ENCODE assay signal across 26 cellular contexts in the genomic region with DNA sequence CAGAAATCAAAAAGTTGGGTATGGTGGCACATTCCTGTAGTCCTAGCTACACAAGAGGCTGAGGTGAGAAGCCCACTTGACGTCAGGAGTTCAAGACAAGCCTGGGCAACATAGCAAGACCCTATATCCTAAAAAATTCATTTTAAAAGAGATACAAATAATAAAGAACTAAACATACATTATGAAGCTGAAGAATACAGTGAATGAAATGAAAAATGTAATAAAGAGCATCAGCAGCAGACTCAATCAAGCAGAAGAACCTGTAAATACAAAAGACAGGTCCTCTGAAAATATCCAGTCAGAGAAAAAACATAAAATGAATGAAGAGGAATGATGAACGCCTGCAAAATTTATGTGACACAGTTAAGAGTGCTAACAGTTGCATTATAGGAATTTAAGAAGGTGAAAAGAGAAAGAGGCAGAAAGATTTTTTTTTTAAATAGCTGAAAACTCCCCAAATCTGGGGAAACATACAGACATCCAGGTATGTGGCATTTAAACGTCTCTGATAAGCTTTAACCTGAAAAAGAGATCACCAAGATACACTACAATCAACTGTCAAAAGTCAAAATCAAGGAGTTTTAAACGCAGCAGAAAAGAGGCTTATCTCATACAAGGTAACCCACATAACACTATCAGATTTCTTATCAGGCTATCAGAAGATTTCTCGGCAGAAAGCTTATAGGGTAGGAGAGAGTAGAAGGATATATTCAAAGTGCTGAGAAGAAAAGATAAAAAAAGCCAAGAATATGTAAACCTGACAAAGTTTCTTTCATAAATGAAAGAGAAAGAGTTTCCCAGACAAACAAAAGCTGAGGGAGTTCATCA.
"Had no signal": no experiment of that assay in that cellular context is flagged by ENCODE, and none has a peak within 500 bp of the region (broad histone marks: within the 10 kb centered on the region; RNA-seq: fewer than 3 reads in every experiment).

No MANE protein-coding gene starts in this region.

- H3K4me1 ChIP-seq: esophagus squamous epithelium, heart right ventricle, left lung, lower lobe of right lung had no signal

- H3K27ac ChIP-seq: coronary artery, dorsolateral prefrontal cortex, epithelial cell of prostate, esophagus squamous epithelium, gastrocnemius medialis, heart right ventricle, left lung, lower lobe of right lung had no signal

- H3K27ac Mint-ChIP-seq: naive thymus-derived CD4-positive, alpha-beta T cell had no signal

- H3K4me1 Mint-ChIP-seq: naive thymus-derived CD4-positive, alpha-beta T cell had no signal

- H3K27me3 ChIP-seq: dorsolateral prefrontal cortex, esophagus squamous epithelium, gastrocnemius medialis, heart right ventricle, left lung had no signal

- H3K4me3 Mint-ChIP-seq: naive thymus-derived CD4-positive, alpha-beta T cell had no signal

- ATAC-seq: esophagus mucosa; gastrocnemius medialis; heart right ventricle; left cardiac atrium; left lung; left ventricle myocardium superior; lower lobe of right lung; naive thymus-derived CD4-positive, alpha-beta T cell had no signal

- DNase-seq: dermis blood vessel endothelial cell; dorsolateral prefrontal cortex; effector CD4-positive, alpha-beta T cell; effector memory CD4-positive, alpha-beta T cell; erythroblast; esophagus squamous epithelium; foreskin fibroblast; foreskin melanocyte; gastrocnemius medialis; glutamatergic neuron; head of caudate nucleus; heart right ventricle; hippocampal formation; left cardiac atrium; left lung; left ventricle myocardium superior; lower lobe of right lung; mesenchymal stem cell; midbrain; naive thymus-derived CD4-positive, alpha-beta T cell had no signal

- FAIRE-seq: colon, endometrium, keratinocyte had no signal

- H3K4me3 ChIP-seq: coronary artery, dorsolateral prefrontal cortex, esophagus squamous epithelium, gastrocnemius medialis, heart right ventricle, left lung, lower lobe of right lung had no signal

- H3K36me3 ChIP-seq: esophagus squamous epithelium, gastrocnemius medialis, heart right ventricle, left lung, lower lobe of right lung had no signal
